12 cellular contexts compared by ENCODE assay signal in genomic region chr5:132444841-132445639, GRCh38. TPM values are rescaled to one million over a fixed set of nuclear protein-coding genes. Genes with fewer than 3 reads are reported as not detected.
DNase-seq lines count a peak whose midpoint lies in the region; ATAC-seq and TF ChIP-seq lines count a peak whose summit lies in the region.
"Had no signal": no experiment of that assay in that cellular context is flagged by ENCODE, and none has a peak within 500 bp of the region (broad histone marks: within the 10 kb centered on the region; RNA-seq: fewer than 3 reads in every experiment).

No MANE protein-coding gene starts in this region.

- no peak overlapping the region; the same call in 1 of the 2 replicates for H3K4ac ChIP-seq in H9 (ENCODE audit: low read depth, low read length)

- no peaks in the 10 kb centered on the region for H3K9me2 ChIP-seq in SK-N-SH

- H4K91ac ChIP-seq in H9 (ENCODE audit: insufficient read length, low read depth, low read length) = no peak overlapping the region

- H3K79me2 ChIP-seq in H9 (ENCODE audit: insufficient read depth, low read length) (no peaks in the 10 kb centered on the region), SK-N-SH (ENCODE audit: insufficient read depth) (no peaks in the 10 kb centered on the region)

- peaks cover 0 to 9% of the 10 kb centered on the region in 2 experiments; a peak in 3 of 5 replicates for H3K9me3 Mint-ChIP-seq in H9
- no peaks in the 10 kb centered on the region for H3K9me3 Mint-ChIP-seq in immature natural killer cell
- H3K9me3 Mint-ChIP-seq in stimulated activated effector memory CD8-positive, alpha-beta T cell treated with anti-CD3 and anti-CD28 coated beads, Interleukin-12 subunit alpha, Interleukin-12 subunit beta, amount 100 ng/mL, for 72 hours = no peaks in the 10 kb centered on the region

- peak; percentile 64 for ATAC-seq in RWPE2 (ENCODE audit: low read depth)
- no peak for ATAC-seq in stimulated activated effector memory CD8-positive, alpha-beta T cell treated with anti-CD3 and anti-CD28 coated beads, Interleukin-12 subunit alpha, Interleukin-12 subunit beta, amount 100 ng/mL, for 72 hours
- no peak for ATAC-seq in HG03354 (IDR thresholded peaks at IDR 0.05; ENCODE audit: poor library complexity, severe bottlenecking, unreplicated experiment)
- ATAC-seq: body of pancreas had no signal

- H3K27me3 Mint-ChIP-seq in H9 (ENCODE audit: low read depth) (peaks cover 8% of the 10 kb centered on the region), immature natural killer cell (ENCODE audit: low read depth in 3 of 3) (peaks cover 0 to 7% (median 2%) of the 10 kb centered on the region in 3 donors)

- H3K4me1 ChIP-seq in H9 (ENCODE audit: insufficient read depth, low read length) (peaks cover 5% of the 10 kb centered on the region), RWPE2 (ENCODE audit: insufficient read depth, poor library complexity, severe bottlenecking) (peaks cover 25% of the 10 kb centered on the region), SK-N-SH (ENCODE audit: control insufficient read depth in 1 of 2, insufficient read depth in 2 of 2, low read depth in 1 of 2, low read length in 1 of 2) (peaks cover 0 to 2% of the 10 kb centered on the region in 2 experiments; a peak in 1 of 4 replicates)

- no CpG with 5 or more reads among the region's 5 CpGs for WGBS in H9 (ENCODE audit: extremely low coverage, insufficient read length, low lambda C conversion rate)
- WGBS in SK-N-SH (ENCODE audit: low lambda C conversion rate) = 77% methylated on average over 5 of the region's 5 CpGs

- POLR2A ChIA-PET in SK-N-SH (lab: Yijun Ruan, JAX) = no interaction called here

- no peaks in the 10 kb centered on the region for H3K79me1 ChIP-seq in H9 (ENCODE audit: insufficient read depth, low read depth, low read length, poor library complexity, severe bottlenecking)

- no peak overlapping the region for H2BK5ac ChIP-seq in H9 (ENCODE audit: insufficient read length, low read length)

- H3K36me3 ChIP-seq in RWPE2 (ENCODE audit: low read depth) (no peaks in the 10 kb centered on the region), SK-N-SH (replicated peaks in 1 of 2; ENCODE audit: control insufficient read depth in 1 of 2, insufficient read depth in 2 of 2, low read length in 1 of 2) (no peaks in the 10 kb centered on the region)

- H4K8ac ChIP-seq in H9 (replicated peaks; ENCODE audit: insufficient read length, low read depth, low read length) = no peak overlapping the region

- H3K23me2 ChIP-seq in H9 (ENCODE audit: insufficient read length, low read depth, low read length, poor library complexity, severe bottlenecking) = no peaks in the 10 kb centered on the region

- H2AK5ac ChIP-seq in H9 (ENCODE audit: insufficient read length, low read length) = no peak overlapping the region

- H4K20me1 ChIP-seq in H9 (ENCODE audit: control insufficient read depth, insufficient read depth, insufficient read length) (no peaks in the 10 kb centered on the region), SK-N-SH (ENCODE audit: insufficient read depth) (no peaks in the 10 kb centered on the region)

- TF ChIP-seq CTCF in H9 (conservative IDR thresholded peaks at IDR 0.05) (no peak), RWPE2 (IDR thresholded peaks at IDR 0.05; ENCODE audit: poor library complexity, severe bottlenecking) (no peak), SK-N-SH (IDR thresholded peaks at IDR 0.05) (no peak)

- H3K27ac Mint-ChIP-seq in H9 (peak overlapping the region in 2 of 3 experiments; percentile 56 to 68; a peak in 3 of 7 replicates), immature natural killer cell (peak overlapping the region; percentile 65 to 98 (median 88))
- H3K27ac Mint-ChIP-seq in stimulated activated effector memory CD8-positive, alpha-beta T cell treated with anti-CD3 and anti-CD28 coated beads, Interleukin-12 subunit alpha, Interleukin-12 subunit beta, amount 100 ng/mL, for 72 hours = peak overlapping the region; percentile 98

- no peaks in the 10 kb centered on the region for H3K9me3 ChIP-seq in H9 (ENCODE audit: control insufficient read depth, low read depth, low read length)
- H3K9me3 ChIP-seq in RWPE2 (ENCODE audit: severe bottlenecking) = no peaks in the 10 kb centered on the region
- H3K9me3 ChIP-seq in SK-N-SH = no peaks in the 10 kb centered on the region
- H3K9me3 ChIP-seq: body of pancreas, Peyer's patch had no signal

- peak overlapping the region in 1 of 2 experiments; percentile 41; a peak in 1 of 5 replicates for H3K4me3 Mint-ChIP-seq in H9
- peak overlapping the region in 4 of 5 donors; percentile 38 to 51 (median 40) for H3K4me3 Mint-ChIP-seq in immature natural killer cell
- no peak overlapping the region for H3K4me3 Mint-ChIP-seq in stimulated activated effector memory CD8-positive, alpha-beta T cell treated with anti-CD3 and anti-CD28 coated beads, Interleukin-12 subunit alpha, Interleukin-12 subunit beta, amount 100 ng/mL, for 72 hours

- H3K9ac ChIP-seq in H9 (ENCODE audit: extremely low read depth, insufficient read length, low read length) (no peak overlapping the region), SK-N-SH (no peak overlapping the region)

- H2BK20ac ChIP-seq in H9 (ENCODE audit: low read depth, low read length, poor library complexity, severe bottlenecking) = no peak overlapping the region

- no peaks in the 10 kb centered on the region for H3F3A ChIP-seq in SK-N-SH (replicated peaks; ENCODE audit: insufficient read depth)

- H3K18ac ChIP-seq in H9 (ENCODE audit: insufficient read length, low read depth, low read length) = no peak overlapping the region

- no peak overlapping the region for H4K5ac ChIP-seq in H9 (ENCODE audit: insufficient read length, low read depth, low read length)

- H3K14ac ChIP-seq in H9 (ENCODE audit: insufficient read depth, low read length) = no peak overlapping the region

- H3K27me3 ChIP-seq in H9 (ENCODE audit: insufficient read depth, low read length) = no peaks in the 10 kb centered on the region; the same call in 1 of the 2 replicates
- H3K27me3 ChIP-seq in RWPE2 (ENCODE audit: insufficient read depth, poor library complexity, severe bottlenecking) = no peaks in the 10 kb centered on the region
- no peaks in the 10 kb centered on the region for H3K27me3 ChIP-seq in SK-N-SH (ENCODE audit: insufficient read depth)
- H3K27me3 ChIP-seq: body of pancreas, Peyer's patch had no signal

- no peak overlapping the region for H2BK15ac ChIP-seq in H9 (ENCODE audit: low read depth, low read length)

- no peak overlapping the region for H3K56ac ChIP-seq in H9 (ENCODE audit: insufficient read length, low read depth, low read length)

- H2BK120ac ChIP-seq in H9 (ENCODE audit: low read depth, low read length, poor library complexity, severe bottlenecking) = no peak overlapping the region

- H3T11ph ChIP-seq in H9 (ENCODE audit: low read length) = no peak overlapping the region

- DNase-seq in H9 (no peak), RWPE2 (ENCODE audit: low spot score) (no peak), immature natural killer cell (no peak), SK-N-SH (no peak), NCI-H1417 treated with DMSO at 0.1 percent for 48 hours (lab: John Stamatoyannopoulos, UW) (no peak)
- no peak for DNase-seq in stimulated activated effector memory CD8-positive, alpha-beta T cell treated with anti-CD3 and anti-CD28 coated beads, Interleukin-12 subunit alpha, Interleukin-12 subunit beta, amount 100 ng/mL, for 72 hours (ENCODE audit: low spot score in 2 of 2)
- DNase-seq in effector CD8-positive, alpha-beta T cell (lab: John Stamatoyannopoulos, UW) = no peak
- DNase-seq: body of pancreas, HCEC 1CT, KBM-7, Peyer's patch had no signal

- H3K4me2 ChIP-seq in H9 (ENCODE audit: insufficient read depth, insufficient read length, low read length) = no peak overlapping the region
- H3K4me2 ChIP-seq in SK-N-SH = no peak overlapping the region

- CTCF ChIA-PET in SK-N-SH (lab: Yijun Ruan, JAX) = no interaction called here

- H3K36me3 Mint-ChIP-seq in H9 (ENCODE audit: insufficient read depth in 1 of 3, low read depth in 3 of 3) (peaks cover 0 to 9% (median 2%) of the 10 kb centered on the region in 3 experiments; a peak in 3 of 7 replicates), immature natural killer cell (peaks cover 34 to 40% (median 36%) of the 10 kb centered on the region in 3 donors)
- peaks cover 13% of the 10 kb centered on the region for H3K36me3 Mint-ChIP-seq in stimulated activated effector memory CD8-positive, alpha-beta T cell treated with anti-CD3 and anti-CD28 coated beads, Interleukin-12 subunit alpha, Interleukin-12 subunit beta, amount 100 ng/mL, for 72 hours

- no peak for TF ChIP-seq EP300 in SK-N-SH (IDR thresholded peaks at IDR 0.05; ENCODE audit: borderline replicate concordance in 1 of 2, low read depth in 1 of 2, low read length in 1 of 2)

- H2AFZ ChIP-seq in H9 (ENCODE audit: low read length) (no peak overlapping the region), SK-N-SH (ENCODE audit: low read depth) (no peak overlapping the region)

- H3K23ac ChIP-seq in H9 (ENCODE audit: insufficient read length, low read depth, low read length) = no peak overlapping the region

- no peak overlapping the region for H3K4me3 ChIP-seq in RWPE2 (ENCODE audit: severe bottlenecking)
- H3K4me3 ChIP-seq in SK-N-SH (ENCODE audit: low read depth in 2 of 2, low read length in 1 of 2) = no peak overlapping the region
- H3K4me3 ChIP-seq: body of pancreas, Peyer's patch had no signal

- H2BK12ac ChIP-seq in H9 (ENCODE audit: insufficient read length, low read depth, low read length) = no peak overlapping the region

- H3K4me1 Mint-ChIP-seq in H9 = peaks cover 24 to 27% of the 10 kb centered on the region in 2 experiments
- H3K4me1 Mint-ChIP-seq in immature natural killer cell = peaks cover 98 to 99% of the 10 kb centered on the region in 2 donors
- peaks cover 89% of the 10 kb centered on the region for H3K4me1 Mint-ChIP-seq in stimulated activated effector memory CD8-positive, alpha-beta T cell treated with anti-CD3 and anti-CD28 coated beads, Interleukin-12 subunit alpha, Interleukin-12 subunit beta, amount 100 ng/mL, for 72 hours

- no peak for TF ChIP-seq RAD21 in SK-N-SH (IDR thresholded peaks at IDR 0.05; ENCODE audit: low read length)

- no peak overlapping the region for H3K27ac ChIP-seq in H9 (ENCODE audit: insufficient read length, low read depth, low read length)
- H3K27ac ChIP-seq in RWPE2 (ENCODE audit: poor library complexity, severe bottlenecking) = peak overlapping the region; percentile 81
- H3K27ac ChIP-seq in SK-N-SH (ENCODE audit: low read depth in 2 of 2, low read length in 1 of 2) = no peak overlapping the region

TF ChIP-seq in SK-N-SH, 30 proteins besides CTCF, POLR2A, EP300 and RAD21 (continues in another document):
- no peak for TF ChIP-seq RXRA (IDR thresholded peaks at IDR 0.05; ENCODE audit: borderline replicate concordance, low read depth)
- TF ChIP-seq MXI1 (IDR thresholded peaks at IDR 0.05; ENCODE audit: low read depth, low read length) = no peak
- no peak for TF ChIP-seq RFX5 (IDR thresholded peaks at IDR 0.05; ENCODE audit: low read length)
- no peak for TF ChIP-seq SIN3A (IDR thresholded peaks at IDR 0.05; ENCODE audit: borderline replicate concordance, low read depth, low read length)
- no peak for TF ChIP-seq TEAD4 (IDR thresholded peaks at IDR 0.05; ENCODE audit: borderline replicate concordance, insufficient read depth)

RNA-seq across cellular contexts. Expression of gene IRF1, which starts 45.5 kb away (rescaled TPM):
- total RNA-seq in H9 (2021) = 7.2 and 8.7 TPM in 2 replicates
- polyA plus RNA-seq in immature natural killer cell (100 to 1,000 TPM; 349 to 460 (median 371) TPM), SK-N-SH (2012; rRNA removed) (13.8 and 15.2 TPM in 2 replicates)
- 9.0 and 11.2 TPM in 2 replicates for polyA plus RNA-seq in SK-N-SH (2012; cell fraction: cytosol; rRNA removed)
- polyA plus RNA-seq in SK-N-SH (2012; cell fraction: nucleus; rRNA removed) = 30.4 and 31.8 TPM in 2 replicates

Comparison
In these comparisons a context has a peak if more than half of its experiments do, and no peak if none do; other contexts are left out.
1. RNA of gene IRF1, which starts 45.5 kb away (polyA plus RNA-seq): 349 to 460 TPM in immature natural killer cell; 9.0 to 31.8 TPM in SK-N-SH; every median in the first group is over 10 times any median in the second.
2. Peak in every context shown above with its lines, with median percentiles within 50 percentile points of each other: H3K27ac Mint-ChIP-seq.